In genomic region chr15:58161436-58161835, GRCh38 we compare ENCODE assay signal across 20 cellular contexts. TPM values are rescaled to one million over a fixed set of nuclear protein-coding genes. Genes with fewer than 3 reads are reported as not detected.
A peak's percentile ranks its signal among the peaks of the same experiment; 100 is the strongest.
DNase-seq lines count a peak whose midpoint lies in the region; ATAC-seq, FAIRE-seq and TF ChIP-seq lines count a peak whose summit lies in the region.
"Had no signal": no experiment of that assay in that cellular context is flagged by ENCODE, and none has a peak within 500 bp of the region (broad histone marks: within the 10 kb centered on the region; RNA-seq: fewer than 3 reads in every experiment).

No MANE protein-coding gene starts in this region.

- no peak for TF ChIP-seq CTCF in nephron (IDR thresholded peaks at IDR 0.05; ENCODE audit: unreplicated experiment in 3 of 3)
- no peak for TF ChIP-seq CTCF in mesothelial cell of epicardium (IDR thresholded peaks at IDR 0.05; ENCODE audit: unreplicated experiment)

- no peak for DNase-seq in activated T-cell treated with anti-CD3 and anti-CD28 coated beads, Interleukin-2, amount 50 U/mL, for 72 hours
- no peak for DNase-seq in activated T-cell treated with anti-CD3 and anti-CD28 coated beads, Interleukin-2, amount 50 U/mL, for 4 hours
- no peak for DNase-seq in SIG-M5 treated with dmso at 0.1 percent for 504 hours (lab: John Stamatoyannopoulos, UW; ENCODE audit: unreplicated experiment)
- DNase-seq in mesothelial cell of epicardium (ENCODE audit: low spot score in 2 of 2, unreplicated experiment in 2 of 2): no peak
- DNase-seq: AML-193; Caco-2; CD4-positive, alpha-beta T cell; DMS153; DMS79; GF-D8; HCEC 1CT; HFFc6 had no signal

- H3K27me3 Mint-ChIP-seq in activated T-cell treated with anti-CD3 and anti-CD28 coated beads, Interleukin-2, amount 50 U/mL, for 72 hours (ENCODE audit: low read depth): peaks cover 38% of the 10 kb centered on the region
- peaks cover 23% of the 10 kb centered on the region for H3K27me3 Mint-ChIP-seq in activated T-cell treated with anti-CD3 and anti-CD28 coated beads, Interleukin-2, amount 50 U/mL, for 4 hours (ENCODE audit: low read depth)
- H3K27me3 Mint-ChIP-seq in nephron (ENCODE audit: low read depth): no peaks in the 10 kb centered on the region
- peaks cover 7% of the 10 kb centered on the region for H3K27me3 Mint-ChIP-seq in mesothelial cell of epicardium (ENCODE audit: low read depth)

- H3K4me3 Mint-ChIP-seq in activated T-cell treated with anti-CD3 and anti-CD28 coated beads, Interleukin-2, amount 50 U/mL, for 72 hours: no peak overlapping the region
- H3K4me3 Mint-ChIP-seq in activated T-cell treated with anti-CD3 and anti-CD28 coated beads, Interleukin-2, amount 50 U/mL, for 4 hours: no peak overlapping the region
- H3K4me3 Mint-ChIP-seq in nephron (no peak overlapping the region), mesothelial cell of epicardium (no peak overlapping the region)
- H3K4me3 Mint-ChIP-seq: CD4-positive, alpha-beta T cell; GM23338; HFFc6 had no signal

- H3K4me1 Mint-ChIP-seq in activated T-cell treated with anti-CD3 and anti-CD28 coated beads, Interleukin-2, amount 50 U/mL, for 72 hours (ENCODE audit: low read depth): no peaks in the 10 kb centered on the region
- H3K4me1 Mint-ChIP-seq in activated T-cell treated with anti-CD3 and anti-CD28 coated beads, Interleukin-2, amount 50 U/mL, for 4 hours (ENCODE audit: low read depth): no peaks in the 10 kb centered on the region
- peaks cover 27% of the 10 kb centered on the region for H3K4me1 Mint-ChIP-seq in nephron
- H3K4me1 Mint-ChIP-seq in mesothelial cell of epicardium: peaks cover 45% of the 10 kb centered on the region
- H3K4me1 Mint-ChIP-seq: GM23338 had no signal

- ATAC-seq in activated T-cell treated with anti-CD3 and anti-CD28 coated beads, Interleukin-2, amount 50 U/mL, for 72 hours (replicated peaks in 1 of 2): no peak
- no peak for ATAC-seq in activated T-cell treated with anti-CD3 and anti-CD28 coated beads, Interleukin-2, amount 50 U/mL, for 4 hours
- ATAC-seq in GM21360 (IDR thresholded peaks at IDR 0.05; ENCODE audit: unreplicated experiment): no peak
- ATAC-seq: A549, GM23338 had no signal

- peaks cover 0 to 1% of the 10 kb centered on the region in 2 donors for H3K9me3 Mint-ChIP-seq in activated T-cell treated with anti-CD3 and anti-CD28 coated beads, Interleukin-2, amount 50 U/mL, for 72 hours
- H3K9me3 Mint-ChIP-seq in activated T-cell treated with anti-CD3 and anti-CD28 coated beads, Interleukin-2, amount 50 U/mL, for 4 hours: no peaks in the 10 kb centered on the region
- no peaks in the 10 kb centered on the region for H3K9me3 Mint-ChIP-seq in nephron
- H3K9me3 Mint-ChIP-seq in mesothelial cell of epicardium: no peaks in the 10 kb centered on the region
- H3K9me3 Mint-ChIP-seq: CD4-positive, alpha-beta T cell; GM23338; HFFc6 had no signal

- H3K27ac Mint-ChIP-seq in activated T-cell treated with anti-CD3 and anti-CD28 coated beads, Interleukin-2, amount 50 U/mL, for 72 hours: peak overlapping the region; percentile 34
- peak overlapping the region in 2 of 3 experiments; percentile 0 to 64 for H3K27ac Mint-ChIP-seq in nephron
- H3K27ac Mint-ChIP-seq in mesothelial cell of epicardium: no peak overlapping the region
- H3K27ac Mint-ChIP-seq: CD4-positive, alpha-beta T cell; GM23338; HFFc6 had no signal

- FAIRE-seq in endometrium (lab: Jason Lieb, UNC): peak; percentile 62
- FAIRE-seq: H54 had no signal

- no peaks in the 10 kb centered on the region for H3K36me3 Mint-ChIP-seq in activated T-cell treated with anti-CD3 and anti-CD28 coated beads, Interleukin-2, amount 50 U/mL, for 72 hours (ENCODE audit: insufficient read depth in 2 of 2)
- no peaks in the 10 kb centered on the region for H3K36me3 Mint-ChIP-seq in activated T-cell treated with anti-CD3 and anti-CD28 coated beads, Interleukin-2, amount 50 U/mL, for 4 hours (ENCODE audit: insufficient read depth)
- H3K36me3 Mint-ChIP-seq in nephron (ENCODE audit: low read depth) (no peaks in the 10 kb centered on the region), mesothelial cell of epicardium (no peaks in the 10 kb centered on the region)

RNA-seq across cellular contexts. Expression of gene AQP9, which starts 23.3 kb away (rescaled TPM):
- under 1 TPM; 0.36 to 0.56 TPM for total RNA-seq in activated T-cell treated with anti-CD3 and anti-CD28 coated beads, Interleukin-2, amount 50 U/mL, for 72 hours
- under 1 TPM; 0.26 to 0.99 (median 0.60) TPM for total RNA-seq in activated T-cell treated with anti-CD3 and anti-CD28 coated beads, Interleukin-2, amount 50 U/mL, for 4 hours
- not detected in 3 replicates for total RNA-seq in mesothelial cell of epicardium
- total RNA-seq: Caco-2, Daoy, GM23338, HFFc6, HT1080 had no signal
